Comparison of ENCODE assay signal across 11 cellular contexts in the genomic region with DNA sequence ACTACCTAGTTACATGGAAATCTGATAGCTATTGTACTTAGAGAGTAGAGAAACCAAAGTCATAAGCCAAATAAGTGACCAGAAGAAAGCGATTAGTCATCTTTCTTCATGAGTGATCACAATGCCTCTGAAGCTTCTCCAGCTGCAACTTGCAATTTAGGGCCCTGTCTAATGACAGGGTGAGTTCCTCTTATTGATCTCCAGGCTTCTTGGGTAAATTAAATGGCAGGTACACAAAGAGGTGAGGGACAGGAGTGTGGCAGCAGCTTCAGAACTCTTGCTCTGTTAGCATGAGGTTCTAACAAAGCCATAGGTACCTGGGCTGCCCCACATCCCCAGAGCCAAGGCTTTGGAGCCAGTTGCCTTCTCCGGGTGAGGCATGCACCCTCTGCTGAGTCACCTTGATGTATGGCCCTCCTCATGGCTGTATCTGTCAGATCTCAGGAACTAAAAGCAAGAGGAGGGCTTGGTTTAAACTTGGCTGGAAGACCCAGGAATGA.
DNase-seq lines count a peak whose midpoint lies in the region; ATAC-seq, FAIRE-seq and TF ChIP-seq lines count a peak whose summit lies in the region.
"Had no signal": no experiment of that assay in that cellular context is flagged by ENCODE, and none has a peak within 500 bp of the region (broad histone marks: within the 10 kb centered on the region; RNA-seq: fewer than 3 reads in every experiment).

No MANE protein-coding gene starts in this region.

- no peaks in the 10 kb centered on the region for H3K9me3 ChIP-seq in adipocyte (ENCODE audit: control insufficient read depth, low read length)
- H3K9me3 ChIP-seq in OCI-LY7 (ENCODE audit: low read length): no peaks in the 10 kb centered on the region
- H3K9me3 ChIP-seq: ascending aorta had no signal

- no peak overlapping the region for H3K9ac ChIP-seq in adipocyte (ENCODE audit: low read length)

- H3K79me2 ChIP-seq in OCI-LY7 (ENCODE audit: insufficient read depth, low read depth, low read length): no peaks in the 10 kb centered on the region

- H3K4me3 ChIP-seq in adipocyte (ENCODE audit: low read length): no peak overlapping the region
- H3K4me3 ChIP-seq in OCI-LY7 (ENCODE audit: low read depth, low read length, poor library complexity, severe bottlenecking): no peak overlapping the region
- H3K4me3 ChIP-seq: ascending aorta had no signal

- H3K4me1 ChIP-seq in adipocyte (ENCODE audit: control insufficient read depth, insufficient read depth, low read length) (peaks cover 6% of the 10 kb centered on the region), OCI-LY7 (ENCODE audit: insufficient read depth, low read length, poor library complexity, severe bottlenecking) (peaks cover 49% of the 10 kb centered on the region)
- H3K4me1 ChIP-seq: ascending aorta had no signal

- H3K4me2 ChIP-seq in OCI-LY7 (ENCODE audit: low read length): no peak overlapping the region

- BruUV-seq in OCI-LY7 (replicated peaks; lab: Mats Ljungman, UMichigan): no TSS peak

- ATAC-seq in GM21447 (IDR thresholded peaks at IDR 0.05; ENCODE audit: unreplicated experiment) (peak; percentile 34), HG03432 (IDR thresholded peaks at IDR 0.05; ENCODE audit: unreplicated experiment) (peak; percentile 44)

- H4K20me1 ChIP-seq in OCI-LY7 (ENCODE audit: insufficient read depth, low read length): no peaks in the 10 kb centered on the region

- TF ChIP-seq POLR2A in GM12891 (IDR thresholded peaks at IDR 0.05; ENCODE audit: low read depth, low read length): no peak

- TF ChIP-seq CTCF in OCI-LY7 (conservative IDR thresholded peaks at IDR 0.05; ENCODE audit: low read length): no peak

- H3K36me3 ChIP-seq in adipocyte (ENCODE audit: control insufficient read depth, insufficient read depth, low read length, severe bottlenecking): no peaks in the 10 kb centered on the region
- no peaks in the 10 kb centered on the region for H3K36me3 ChIP-seq in OCI-LY7 (ENCODE audit: insufficient read depth, low read length)
- H3K36me3 ChIP-seq: ascending aorta had no signal

- DNase-seq in GM12891 (ENCODE audit: insufficient read length, low spot score) (no peak), adipocyte (ENCODE audit: low read depth) (peak; percentile 18), OCI-LY7 (ENCODE audit: low spot score) (no peak), urothelium cell line (ENCODE audit: low spot score) (no peak), HK-2 (ENCODE audit: unreplicated experiment) (no peak), SKM-1 treated with dmso at 0.1 percent for 144 hours (lab: John Stamatoyannopoulos, UW; ENCODE audit: unreplicated experiment) (no peak)
- DNase-seq: activated CD4-positive, alpha-beta T cell treated with anti-CD3 and anti-CD28 coated beads for 48 hours; substantia nigra had no signal

- FAIRE-seq in GM12891 (lab: Jason Lieb, UNC) (peak; percentile 20), urothelium cell line (lab: Jason Lieb, UNC) (no peak)

- CTCF ChIA-PET in OCI-LY7 (lab: Charles Lee; ENCODE audit: unreplicated experiment): interaction anchor here (1.2 to 2.1 kb wide), 2 partner anchors 17 to 35 kb away, joined by 3 to 5 read pairs; no protein-coding TSS in a partner anchor

- no peaks in the 10 kb centered on the region for H3K27me3 ChIP-seq in adipocyte (replicated peaks; ENCODE audit: control insufficient read depth, insufficient read depth, low read length)
- H3K27me3 ChIP-seq: ascending aorta had no signal

- POLR2A ChIA-PET in OCI-LY7 (lab: Charles Lee): interaction anchor here (0.5 to 9.4 kb wide), 10 partner anchors 8 to 1493 kb away, joined by 3 to 98 read pairs (median 3); no protein-coding TSS in a partner anchor

- H3K9me2 ChIP-seq in OCI-LY7 (ENCODE audit: insufficient read depth, low read length): no peaks in the 10 kb centered on the region

- intact Hi-C loops in OCI-LY7 (cut with micrococcal nuclease; ENCODE audit: unreplicated experiment): no loop called here

- H2AFZ ChIP-seq in OCI-LY7 (ENCODE audit: low read length): no peak overlapping the region

- no peak overlapping the region for H3K27ac ChIP-seq in OCI-LY7 (ENCODE audit: low read depth, low read length, poor library complexity, severe bottlenecking)
- H3K27ac ChIP-seq: ascending aorta had no signal

TF ChIP-seq in GM12891, 5 proteins besides CTCF, POLR2A, EP300 and RAD21:
- TF ChIP-seq SPI1 (IDR thresholded peaks at IDR 0.05; ENCODE audit: low read depth, low read length): peak; percentile 71
- no peak for TF ChIP-seq POLR2AphosphoS5 (IDR thresholded peaks at IDR 0.05; ENCODE audit: low read depth, low read length)
TF ChIP-seq in GM12891: peak in this region for 1.
